ENCODE assay signal across 12 cellular contexts in the genomic region with DNA sequence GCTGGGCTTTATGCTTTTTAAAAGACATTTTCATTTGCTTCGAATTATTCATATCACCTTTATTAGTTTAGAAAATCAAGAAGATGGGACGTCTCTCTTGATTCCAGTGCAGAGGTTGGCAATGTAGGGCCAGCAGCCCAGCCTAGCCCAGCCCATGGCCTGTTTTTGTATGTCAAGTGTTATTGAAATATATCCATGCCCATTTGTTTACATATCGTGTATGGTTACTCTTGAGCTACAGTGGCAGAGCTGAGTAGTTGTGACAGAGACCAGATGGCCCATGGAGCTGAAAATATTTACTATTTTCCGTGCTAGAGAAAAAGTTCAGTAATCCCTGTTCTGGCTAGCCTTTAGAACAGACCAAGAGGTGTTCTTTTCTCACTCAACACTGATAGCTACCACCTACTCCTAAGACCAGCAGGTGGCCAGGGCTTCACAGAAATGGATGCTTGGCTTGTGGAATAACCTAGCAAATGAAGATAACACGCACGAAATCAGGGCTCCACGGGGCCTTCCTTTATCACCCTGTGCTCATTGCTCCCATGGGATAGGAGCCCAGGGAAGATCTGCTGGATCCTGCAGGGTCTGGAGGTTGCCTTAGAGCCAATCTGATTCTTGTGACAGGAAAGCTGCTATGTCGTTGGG.
A peak's percentile ranks its signal among the peaks of the same experiment; 100 is the strongest.
DNase-seq lines count a peak whose midpoint lies in the region; ATAC-seq and TF ChIP-seq lines count a peak whose summit lies in the region.
"Had no signal": no experiment of that assay in that cellular context is flagged by ENCODE, and none has a peak within 500 bp of the region (broad histone marks: within the 10 kb centered on the region; RNA-seq: fewer than 3 reads in every experiment).

No MANE protein-coding gene starts in this region.

- TF ChIP-seq POLR2A in gastrocnemius medialis (IDR thresholded peaks at IDR 0.05), result no peak

- H3K9me3 ChIP-seq in Loucy (ENCODE audit: insufficient read depth, low read depth, low read length) (no peaks in the 10 kb centered on the region), left lung (no peaks in the 10 kb centered on the region), gastrocnemius medialis (no peaks in the 10 kb centered on the region)

- H3F3A ChIP-seq in Loucy (ENCODE audit: low read depth), result no peaks in the 10 kb centered on the region

- peak; percentile 63 for ATAC-seq in left lung
- ATAC-seq in gastrocnemius medialis, result no peak
- ATAC-seq: PC-3 had no signal

- H3K9ac ChIP-seq in Loucy (ENCODE audit: low read depth, low read length, poor library complexity, severe bottlenecking), result no peak overlapping the region

- no peaks in the 10 kb centered on the region for H3K79me2 ChIP-seq in Loucy (ENCODE audit: insufficient read depth, low read length)

- H3K27ac ChIP-seq in left lung, result no peak overlapping the region
- H3K27ac ChIP-seq in gastrocnemius medialis, result no peak overlapping the region

- H3K4me3 ChIP-seq in Loucy (ENCODE audit: low read length, poor library complexity, severe bottlenecking), result no peak overlapping the region
- no peak overlapping the region for H3K4me3 ChIP-seq in left lung
- H3K4me3 ChIP-seq in gastrocnemius medialis, result no peak overlapping the region

- no peak overlapping the region for H2AFZ ChIP-seq in Loucy (ENCODE audit: low read length)

- TF ChIP-seq CTCF in Loucy (conservative IDR thresholded peaks at IDR 0.05; ENCODE audit: low read length), result 0 out of 2 replicates have a peak, but pooled peaks have one; percentile 11
- TF ChIP-seq CTCF in left lung (IDR thresholded peaks at IDR 0.05), result no peak
- TF ChIP-seq CTCF in gastrocnemius medialis (IDR thresholded peaks at IDR 0.05 in 4 of 5, conservative IDR thresholded peaks at IDR 0.05 in 1 of 5), result no peak

- intact Hi-C loops in left lung (cut with DNase I) (no loop called here), gastrocnemius medialis (cut with DNase I; ENCODE audit: low total_unique reads) (no loop called here)

- H3K27me3 ChIP-seq in Loucy (ENCODE audit: insufficient read depth, low read length, poor library complexity, severe bottlenecking) (no peaks in the 10 kb centered on the region), left lung (no peaks in the 10 kb centered on the region), gastrocnemius medialis (no peaks in the 10 kb centered on the region)

- no peak overlapping the region for H3K4me2 ChIP-seq in Loucy (ENCODE audit: low read depth, low read length, poor library complexity, severe bottlenecking)

- no peaks in the 10 kb centered on the region for H3K9me2 ChIP-seq in Loucy (replicated peaks; ENCODE audit: low read depth, low read length)

- DNase-seq in DMS 273 treated with DMSO at 0.1 percent for 48 hours (lab: John Stamatoyannopoulos, UW), result peak; percentile 3
- peak; percentile 10 for DNase-seq in NCI-H524 treated with DMSO at 0.1 percent for 48 hours (lab: John Stamatoyannopoulos, UW)
- no peak for DNase-seq in left lung
- no peak for DNase-seq in putamen (ENCODE audit: low spot score)
- DNase-seq in hepatic stellate cell (ENCODE audit: low spot score), result no peak
- no peak for DNase-seq in gastrocnemius medialis
- DNase-seq: CD4-positive, alpha-beta memory T cell; IMR-90; Karpas-422; NCI-H526; PC-3 had no signal

- in situ Hi-C loops in gastrocnemius medialis (cut with MboI; ENCODE audit: low sequenced_read_pairs in 4 of 4), result no loop called here

- H3K4me1 ChIP-seq in Loucy (ENCODE audit: insufficient read depth, low read length, poor library complexity, severe bottlenecking), result no peaks in the 10 kb centered on the region
- peaks cover 0 to 4% of the 10 kb centered on the region in 2 donors for H3K4me1 ChIP-seq in left lung
- H3K4me1 ChIP-seq in gastrocnemius medialis, result no peaks in the 10 kb centered on the region

- H3K36me3 ChIP-seq in Loucy (ENCODE audit: insufficient read depth, low read length) (no peaks in the 10 kb centered on the region), left lung (no peaks in the 10 kb centered on the region), gastrocnemius medialis (no peaks in the 10 kb centered on the region)

- no peaks in the 10 kb centered on the region for H4K20me1 ChIP-seq in Loucy (ENCODE audit: insufficient read depth, low read length, poor library complexity, severe bottlenecking)

Comparison
In these comparisons a context has a peak if more than half of its experiments do, and no peak if none do; other contexts are left out.
1. DNase-seq: peak in DMS 273 treated with DMSO at 0.1 percent for 48 hours (single experiment) and NCI-H524 treated with DMSO at 0.1 percent for 48 hours (single experiment); none in left lung (0 of 2), putamen (single experiment), hepatic stellate cell (single experiment) and gastrocnemius medialis (0 of 2).